Comparison of ENCODE assay signal across 18 cellular contexts in the genomic region with DNA sequence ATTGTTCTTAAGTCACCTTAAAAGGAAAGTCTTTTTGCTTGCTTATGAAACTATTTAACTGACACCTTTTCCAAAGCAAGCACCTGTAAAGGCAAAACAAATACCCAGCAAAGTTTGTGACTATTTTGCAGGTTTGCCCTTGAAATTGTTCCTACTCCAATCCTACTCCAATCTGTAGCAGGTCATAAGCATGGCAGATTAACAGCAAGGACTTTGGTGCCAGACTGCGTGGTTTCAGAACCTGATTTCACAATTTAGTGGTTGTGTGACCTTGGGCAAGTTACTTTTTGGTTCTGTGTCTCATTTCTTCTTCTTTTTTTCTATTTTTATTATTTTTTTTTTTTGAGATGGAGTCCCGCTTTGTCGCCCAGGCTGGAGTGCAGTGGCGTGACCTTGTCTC.
DNase-seq lines count a peak whose midpoint lies in the region; ATAC-seq, FAIRE-seq and TF ChIP-seq lines count a peak whose summit lies in the region.
"Had no signal": no experiment of that assay in that cellular context is flagged by ENCODE, and none has a peak within 500 bp of the region (broad histone marks: within the 10 kb centered on the region; RNA-seq: fewer than 3 reads in every experiment).

No MANE protein-coding gene starts in this region.

- ATAC-seq in HG02981 (IDR thresholded peaks at IDR 0.05; ENCODE audit: unreplicated experiment) (no peak), HG03108 (IDR thresholded peaks at IDR 0.05; ENCODE audit: unreplicated experiment) (no peak)
- ATAC-seq: K562 had no signal

- H3K4me2 ChIP-seq in osteoblast (ENCODE audit: insufficient read depth, low read length) = no peak overlapping the region
- H3K4me2 ChIP-seq: PC-9, SK-N-SH had no signal

- TF ChIP-seq CTCF in liver (IDR thresholded peaks at IDR 0.05; ENCODE audit: low read depth, low read length, missing input control) = no peak
- no peak for TF ChIP-seq CTCF in osteoblast (IDR thresholded peaks at IDR 0.05; ENCODE audit: extremely low read depth, low read depth, low read length)

- FAIRE-seq in GM12891 (lab: Jason Lieb, UNC) = peak; percentile 78
- FAIRE-seq: K562 had no signal

- H3K9ac ChIP-seq in liver (ENCODE audit: low read depth in 1 of 2, low read length in 2 of 2) = no peak overlapping the region
- H3K9ac ChIP-seq: SK-N-SH had no signal

- H3K79me2 ChIP-seq in osteoblast (ENCODE audit: insufficient read depth, low read length) = no peaks in the 10 kb centered on the region

- H3K27ac ChIP-seq in liver (ENCODE audit: low read depth in 1 of 2, low read length in 2 of 2) = no peak overlapping the region
- H3K27ac ChIP-seq in osteoblast (ENCODE audit: low read depth, low read length) = no peak overlapping the region
- H3K27ac ChIP-seq: PC-9 had no signal

- TF ChIP-seq POLR2A in GM12891 (IDR thresholded peaks at IDR 0.05; ENCODE audit: low read depth, low read length) = no peak

- DNase-seq in GM12891 (ENCODE audit: insufficient read length, low spot score) (no peak), NOMO-1 (lab: John Stamatoyannopoulos, UW; ENCODE audit: unreplicated experiment in 2 of 2) (peak; percentile 31 to 52), SKM-1 (lab: John Stamatoyannopoulos, UW; ENCODE audit: unreplicated experiment) (peak; percentile 41), osteoblast (ENCODE audit: insufficient read length, low spot score, missing footprints) (no peak), GOT3 (lab: John Stamatoyannopoulos, UW) (no peak)
- DNase-seq: CD4-positive, CD25-positive, alpha-beta regulatory T cell; DMS53; H9; NCI-H1092; NCI-H2081 treated with DMSO at 0.1 percent for 48 hours; NCI-H510A; NCI-H774; PC-9; SK-N-SH had no signal

- H3K4me1 ChIP-seq in liver (ENCODE audit: control insufficient read depth in 4 of 4, insufficient read depth in 4 of 4, low read length in 3 of 4) (peaks cover 0 to 2% (median 0%) of the 10 kb centered on the region in 4 donors), osteoblast (ENCODE audit: insufficient read depth, low read length) (peaks cover 5% of the 10 kb centered on the region)

- H3K4me3 ChIP-seq in liver (ENCODE audit: low read depth in 1 of 3, low read length in 3 of 3) (no peak overlapping the region), osteoblast (ENCODE audit: insufficient read depth, low read length) (no peak overlapping the region)
- H3K4me3 ChIP-seq: K562, PC-9 had no signal

- no peaks in the 10 kb centered on the region for H4K20me1 ChIP-seq in osteoblast (ENCODE audit: insufficient read depth, low read length)

- H3K36me3 ChIP-seq in liver (ENCODE audit: control insufficient read depth in 4 of 4, insufficient read depth in 3 of 4, low read depth in 1 of 4, low read length in 3 of 4) = no peaks in the 10 kb centered on the region
- no peaks in the 10 kb centered on the region for H3K36me3 ChIP-seq in osteoblast (ENCODE audit: insufficient read depth, low read length)

- H3K27me3 ChIP-seq in liver (ENCODE audit: control insufficient read depth in 4 of 4, insufficient read depth in 4 of 4, low read length in 3 of 4) (no peaks in the 10 kb centered on the region), osteoblast (ENCODE audit: insufficient read depth, low read length) (no peaks in the 10 kb centered on the region)

- TF ChIP-seq RAD21 in liver (IDR thresholded peaks at IDR 0.05) = no peak

- H3K9me3 ChIP-seq in liver (ENCODE audit: control insufficient read depth in 4 of 4, low read length in 3 of 4) = no peaks in the 10 kb centered on the region
- no peaks in the 10 kb centered on the region for H3K9me3 ChIP-seq in osteoblast (ENCODE audit: low read depth, low read length)
- H3K9me3 ChIP-seq: SK-N-SH had no signal

- H2AFZ ChIP-seq in osteoblast (ENCODE audit: low read length) = no peak overlapping the region
- H2AFZ ChIP-seq: PC-9 had no signal

- 71% methylated on average over 4 of the region's 4 CpGs for WGBS in liver

TF ChIP-seq in GM12891, 5 proteins besides CTCF, POLR2A, EP300 and RAD21:
- TF ChIP-seq SPI1 (IDR thresholded peaks at IDR 0.05; ENCODE audit: low read depth, low read length) = no peak
- TF ChIP-seq PAX5 (IDR thresholded peaks at IDR 0.05; ENCODE audit: insufficient read depth, low read length, severe bottlenecking) = no peak
- no peak for TF ChIP-seq POLR2AphosphoS5 (IDR thresholded peaks at IDR 0.05; ENCODE audit: low read depth, low read length)
- no peak for TF ChIP-seq POU2F2 (IDR thresholded peaks at IDR 0.05; ENCODE audit: low read depth, low read length)
- TF ChIP-seq TAF1 (IDR thresholded peaks at IDR 0.05; ENCODE audit: low read depth, low read length) = no peak
TF ChIP-seq in GM12891: peak in this region for 0.

TF ChIP-seq in liver, 16 proteins besides CTCF, POLR2A, EP300 and RAD21:
- TF ChIP-seq HNF4A (conservative IDR thresholded peaks at IDR 0.05) (peak; percentile 27 to 60), RXRA (IDR thresholded peaks at IDR 0.05) (no peak)

Comparison
In these comparisons a context has a peak if more than half of its experiments do, and no peak if none do; other contexts are left out.
1. DNase-seq: peak in NOMO-1 (2 of 2) and SKM-1 (single experiment); none in GM12891 (single experiment), osteoblast (single experiment) and GOT3 (single experiment).